In genomic region chr3:61158152-61158551, GRCh38 we compare ENCODE assay signal across 23 cellular contexts.
DNase-seq lines count a peak whose midpoint lies in the region; ATAC-seq, FAIRE-seq and TF ChIP-seq lines count a peak whose summit lies in the region.
"Had no signal": no experiment of that assay in that cellular context is flagged by ENCODE, and none has a peak within 500 bp of the region (broad histone marks: within the 10 kb centered on the region; RNA-seq: fewer than 3 reads in every experiment).

No MANE protein-coding gene starts in this region.

- peak; percentile 48 for FAIRE-seq in GM18507 (lab: Jason Lieb, UNC)

- no peak for DNase-seq in GM18507 (ENCODE audit: extremely low spot score, insufficient read length, low read depth)
- no peak for DNase-seq in HEK293T (ENCODE audit: extremely low spot score)
- DNase-seq in NCI-H2081 treated with DMSO at 0.1 percent for 48 hours (lab: John Stamatoyannopoulos, UW): peak; percentile 83
- DNase-seq in SHP77 (lab: John Stamatoyannopoulos, UW): peak; percentile 75 to 82
- DNase-seq in mesenteric fat pad (ENCODE audit: low spot score): no peak
- DNase-seq in NCI-H2196 (lab: John Stamatoyannopoulos, UW; ENCODE audit: unreplicated experiment): no peak
- DNase-seq: activated CD4-positive, alpha-beta T cell treated with anti-CD3 and anti-CD28 coated beads for 48 hours; activated CD8-positive, alpha-beta memory T cell treated with anti-CD3 and anti-CD28 coated beads, Interleukin-2, amount 10 ng/mL, durations not matched to agents 7 days and 5 days; CD8-positive, alpha-beta T cell; DMS79; foreskin fibroblast; mesendoderm; naive B cell; NCI-H1694 treated with DMSO at 0.1 percent for 48 hours; retina; stimulated activated CD4-positive, alpha-beta T cell treated with anti-CD3 and anti-CD28 coated beads, Interleukin-4, amount 100 ng/mL, for 1 hour; stimulated activated naive CD4-positive, alpha-beta T cell; T-helper 17 cell; testis; uterus had no signal

- ATAC-seq in HG02642 (IDR thresholded peaks at IDR 0.05; ENCODE audit: poor library complexity, unreplicated experiment): no peak
- ATAC-seq: activated CD8-positive, alpha-beta memory T cell treated with anti-CD3 and anti-CD28 coated beads, Interleukin-2, amount 10 ng/mL, durations not matched to agents 7 days and 5 days; CD8-positive, alpha-beta T cell; GM23338; left lobe of liver; T-helper 17 cell had no signal

- CTCF ChIA-PET in HEK293T (lab: Yijun Ruan, JAX): interaction anchor here (0.6 kb wide), 1 partner anchor 13 kb away, joined by 3 read pairs; no protein-coding TSS in a partner anchor

- POLR2A ChIA-PET in HEK293T (lab: Yijun Ruan, JAX): no interaction called here

TF ChIP-seq in HEK293T, 16 proteins besides CTCF, POLR2A, EP300 and RAD21:
- no peak for TF ChIP-seq ELF4 (IDR thresholded peaks at IDR 0.05)
- no peak for TF ChIP-seq ZNF384 (IDR thresholded peaks at IDR 0.05)
- TF ChIP-seq NFRKB (IDR thresholded peaks at IDR 0.05): no peak
- peak; percentile 77 for TF ChIP-seq PKNOX1 (IDR thresholded peaks at IDR 0.05)
- TF ChIP-seq BHLHE40 (IDR thresholded peaks at IDR 0.05; ENCODE audit: borderline replicate concordance): no peak
- TF ChIP-seq FOXK2 (IDR thresholded peaks at IDR 0.05): no peak

Comparison
In these comparisons a context has a peak if more than half of its experiments do, and no peak if none do; other contexts are left out.
1. DNase-seq: peak in NCI-H2081 treated with DMSO at 0.1 percent for 48 hours (single experiment) and SHP77 (2 of 2); none in GM18507 (single experiment), HEK293T (single experiment), mesenteric fat pad (single experiment) and NCI-H2196 (single experiment).